ENCODE assay signal across 8 cellular contexts in genomic region chr2:189613077-189613636, GRCh38. TPM values are rescaled to one million over a fixed set of nuclear protein-coding genes. Genes with fewer than 3 reads are reported as not detected.
DNase-seq lines count a peak whose midpoint lies in the region; ATAC-seq and TF ChIP-seq lines count a peak whose summit lies in the region.

No MANE protein-coding gene starts in this region.

- H3K27ac ChIP-seq in tibial nerve: peak overlapping the region in 3 of 4 donors; percentile 49 to 63 (median 51)

- no peaks in the 10 kb centered on the region for H3K27me3 Mint-ChIP-seq in chondrocyte (ENCODE audit: low read depth)

- peaks cover 20% of the 10 kb centered on the region for H3K4me1 Mint-ChIP-seq in chondrocyte (ENCODE audit: low read depth)

- H3K4me3 ChIP-seq in tibial nerve: peak overlapping the region in 2 of 4 donors; percentile 8 to 33

- no peak for TF ChIP-seq POLR2A in tibial nerve (IDR thresholded peaks at IDR 0.05)

- in situ Hi-C loops in G401 (cut with HindIII; ENCODE audit: low sequenced_read_pairs): no loop called here

- 5 to 6% methylated on average over 6 of the region's 6 CpGs for WGBS in tibial nerve, 2 donors

- DNase-seq in HuH-7 (ENCODE audit: low spot score) (peak; percentile 19), chondrocyte (ENCODE audit: low spot score) (no peak), left lobe of liver (ENCODE audit: low spot score) (no peak), tibial nerve (ENCODE audit: low spot score in 2 of 2) (peak in 1 of 2 donors; percentile 20), NCI-H524 treated with DMSO at 0.1 percent for 48 hours (lab: John Stamatoyannopoulos, UW) (no peak), NCI-H128 (lab: John Stamatoyannopoulos, UW; ENCODE audit: unreplicated experiment) (no peak), G401 (ENCODE audit: low spot score) (no peak)

- H3K9me3 ChIP-seq in tibial nerve: no peaks in the 10 kb centered on the region

- H3K36me3 ChIP-seq in tibial nerve: no peaks in the 10 kb centered on the region

- H3K4me3 Mint-ChIP-seq in chondrocyte (ENCODE audit: unreplicated experiment): peak overlapping the region; percentile 48

- no peaks in the 10 kb centered on the region for H3K36me3 Mint-ChIP-seq in chondrocyte (ENCODE audit: low read depth)

- H3K27me3 ChIP-seq in tibial nerve: no peaks in the 10 kb centered on the region

- TF ChIP-seq EP300 in tibial nerve (IDR thresholded peaks at IDR 0.05): peak in 1 of 2 donors; percentile 18

- no peaks in the 10 kb centered on the region for H3K9me3 Mint-ChIP-seq in chondrocyte (ENCODE audit: low read depth)

- peaks cover 0 to 22% (median 4%) of the 10 kb centered on the region in 4 donors for H3K4me1 ChIP-seq in tibial nerve

- TF ChIP-seq CTCF in chondrocyte (IDR thresholded peaks at IDR 0.05) (no peak), tibial nerve (IDR thresholded peaks at IDR 0.05) (no peak)

- ATAC-seq in left lobe of liver (peak; percentile 96), HG03457 (IDR thresholded peaks at IDR 0.05; ENCODE audit: unreplicated experiment) (no peak)

- H3K27ac Mint-ChIP-seq in chondrocyte (ENCODE audit: unreplicated experiment): peak overlapping the region; percentile 93

RNA-seq across cellular contexts. Expression of gene SLC40A1, which starts 32.6 kb away (rescaled TPM):
- total RNA-seq in chondrocyte (15.0 to 21.7 TPM (median 20.3 TPM) in 3 replicates), left lobe of liver (151 TPM), tibial nerve (10 to 100 TPM; 26.0 to 51.1 (median 36.0) TPM)
- 0.92 and 5.4 TPM in 2 replicates for total RNA-seq in G401 (2014; rRNA removed; shearing (Covaris generic))

RNA-seq across cellular contexts. Expression of gene ASNSD1, which starts 48.1 kb away (rescaled TPM):
- 36.1 to 43.1 TPM (median 39.5 TPM) in 3 replicates for total RNA-seq in chondrocyte
- 19.1 TPM for total RNA-seq in left lobe of liver
- 10 to 100 TPM; 42.6 to 66.6 (median 53.4) TPM for total RNA-seq in tibial nerve
- 35.4 and 62.6 TPM in 2 replicates for total RNA-seq in G401 (2014; rRNA removed; shearing (Covaris generic))
